In genomic region chr6:157380458-157380778, GRCh38 we compare ENCODE assay signal across 8 cellular contexts. TPM values are rescaled to one million over a fixed set of nuclear protein-coding genes. Genes with fewer than 3 reads are reported as not detected.
DNase-seq lines count a peak whose midpoint lies in the region; FAIRE-seq and TF ChIP-seq lines count a peak whose summit lies in the region.

No MANE protein-coding gene starts in this region.

- H3K4me3 ChIP-seq in GM12865 (ENCODE audit: low read depth, low read length) (peak overlapping the region; percentile 88), HFF-Myc (replicated peaks; ENCODE audit: low read depth, low read length) (peak overlapping the region; percentile 79), Peyer's patch (peak overlapping the region; percentile 90 to 97 (median 94)), epithelial cell of proximal tubule (ENCODE audit: low read depth, low read length) (peak overlapping the region; percentile 95)

- in situ Hi-C loops in KBM-7 (cut with MboI; ENCODE audit: low pct_unique_long_range_greater_than_20kb, low sequenced_read_pairs): no loop called here

- no peaks in the 10 kb centered on the region for H3K27me3 Mint-ChIP-seq in osteocyte (ENCODE audit: unreplicated experiment)

- H3K4me3 Mint-ChIP-seq in osteocyte (ENCODE audit: unreplicated experiment): peak overlapping the region; percentile 91

- TF ChIP-seq CTCF in GM12865 (IDR thresholded peaks at IDR 0.05; ENCODE audit: insufficient read depth, low read depth, low read length, missing control alignments): no peak
- TF ChIP-seq CTCF in HFF-Myc (IDR thresholded peaks at IDR 0.05; ENCODE audit: low read depth, low read length, missing control alignments): no peak
- no peak for TF ChIP-seq CTCF in Peyer's patch (IDR thresholded peaks at IDR 0.05)
- TF ChIP-seq CTCF in epithelial cell of proximal tubule (conservative IDR thresholded peaks at IDR 0.05; ENCODE audit: low read depth, low read length): no peak
- TF ChIP-seq CTCF in osteocyte (IDR thresholded peaks at IDR 0.05): no peak
- no peak for TF ChIP-seq CTCF in D721Med (IDR thresholded peaks at IDR 0.05; ENCODE audit: insufficient read depth, missing control alignments)

- no peaks in the 10 kb centered on the region for H3K9me3 ChIP-seq in Peyer's patch

- H3K27me3 ChIP-seq in Peyer's patch: no peaks in the 10 kb centered on the region

- H3K4me1 ChIP-seq in Peyer's patch: peaks cover 0 to 15% (median 2%) of the 10 kb centered on the region in 4 donors

- H3K4me1 Mint-ChIP-seq in osteocyte (ENCODE audit: unreplicated experiment): peaks cover 21% of the 10 kb centered on the region

- FAIRE-seq in D721Med (lab: Jason Lieb, UNC): no peak

- H3K27ac Mint-ChIP-seq in osteocyte (ENCODE audit: unreplicated experiment): peak overlapping the region; percentile 69

- no peaks in the 10 kb centered on the region for H3K36me3 ChIP-seq in Peyer's patch

- TF ChIP-seq POLR2A in Peyer's patch (IDR thresholded peaks at IDR 0.05): no peak

- H3K27ac ChIP-seq in Peyer's patch: peak overlapping the region; percentile 90 to 98 (median 94)

- DNase-seq in GM12865 (ENCODE audit: low read depth): peak; percentile 34
- DNase-seq in HFF-Myc (ENCODE audit: extremely low read depth, low read depth): no peak
- no peak for DNase-seq in Peyer's patch
- no peak for DNase-seq in epithelial cell of proximal tubule (ENCODE audit: low read depth)
- DNase-seq in osteocyte (ENCODE audit: extremely low spot score, unreplicated experiment): no peak
- no peak for DNase-seq in D721Med (ENCODE audit: insufficient read length, low spot score)
- DNase-seq in SW480 (ENCODE audit: low spot score): no peak
- DNase-seq in KBM-7: no peak

- H3K36me3 Mint-ChIP-seq in osteocyte (ENCODE audit: unreplicated experiment): no peaks in the 10 kb centered on the region

- no peaks in the 10 kb centered on the region for H3K9me3 Mint-ChIP-seq in osteocyte (ENCODE audit: unreplicated experiment)

RNA-seq across cellular contexts. Expression of gene ZDHHC14, which starts 0.6 kb away (rescaled TPM):
- total RNA-seq in Peyer's patch: 10 to 100 TPM in 3 of 4 donors, 1 to 10 TPM in 1; 9.1 to 20.6 (median 12.5) TPM
- total RNA-seq in epithelial cell of proximal tubule: 8.8 and 21.4 TPM in 2 replicates
- 8.3 and 9.1 TPM in 2 replicates for total RNA-seq in osteocyte

RNA-seq across cellular contexts. Expression of gene TMEM242, which starts 57.1 kb away (rescaled TPM):
- total RNA-seq in Peyer's patch (1 to 10 TPM; 3.3 to 9.4 (median 4.9) TPM), epithelial cell of proximal tubule (5.2 and 8.0 TPM in 2 replicates), osteocyte (12.3 and 12.7 TPM in 2 replicates)
